In genomic region chr1:111213412-111213811, GRCh38 we compare ENCODE assay signal across 1 cellular context.
TF ChIP-seq lines count a peak whose summit lies in the region.

No MANE protein-coding gene starts in this region.

TF ChIP-seq in H1, 55 proteins besides CTCF, POLR2A, EP300 and RAD21:
- TF ChIP-seq BRCA1 (IDR thresholded peaks at IDR 0.05; ENCODE audit: low read depth, low read length) = no peak
- no peak for TF ChIP-seq YY1 (IDR thresholded peaks at IDR 0.05; ENCODE audit: low read depth, low read length)
- no peak for TF ChIP-seq USF2 (IDR thresholded peaks at IDR 0.05; ENCODE audit: low read length)
